ENCODE assay signal across 8 cellular contexts in the genomic region with DNA sequence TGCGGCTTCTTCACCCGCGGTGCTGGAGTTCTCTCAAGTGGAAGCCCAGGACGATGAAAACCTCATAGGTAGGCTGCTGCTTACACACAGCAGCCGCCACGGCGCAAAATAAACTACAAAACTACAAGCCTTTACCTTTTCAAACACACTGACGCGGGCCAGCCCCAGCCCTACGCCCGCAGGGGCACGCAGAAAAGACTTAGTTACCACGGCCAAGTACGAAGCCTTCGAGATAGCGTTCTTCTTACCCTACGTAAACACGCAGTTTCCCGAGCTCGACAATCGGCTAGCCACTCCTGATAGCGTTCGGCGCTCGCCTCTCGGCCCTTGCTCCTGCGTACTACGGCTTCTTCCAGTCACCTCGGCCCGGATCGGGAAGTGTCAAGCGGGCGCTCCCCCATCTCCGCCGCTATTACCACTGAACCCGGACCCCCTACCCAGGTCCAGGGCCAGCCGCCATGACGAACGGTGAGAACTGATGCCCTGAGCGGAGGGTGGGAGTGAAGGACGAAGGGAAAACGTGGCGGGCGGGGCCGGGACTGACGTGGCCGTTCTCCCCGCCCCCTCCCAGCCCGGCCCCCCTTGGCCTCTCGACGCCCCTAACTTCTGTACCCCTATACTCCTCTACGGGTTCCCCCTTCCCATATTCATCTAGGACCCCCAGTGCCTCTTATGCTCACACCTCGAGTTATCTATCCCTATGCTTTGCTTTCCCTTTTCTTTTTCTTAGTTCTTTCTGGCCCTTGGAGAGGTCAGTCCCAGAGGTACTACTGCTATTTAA. TPM values are rescaled to one million over a fixed set of nuclear protein-coding genes. Genes with fewer than 3 reads are reported as not detected.
DNase-seq lines count a peak whose midpoint lies in the region; ATAC-seq, FAIRE-seq and TF ChIP-seq lines count a peak whose summit lies in the region.

A gene (plus strand): TSS at position 350 of the 781 bp plus-strand sequence. CDS start 109 bp downstream, at position 459.

- intact Hi-C loops in transverse colon (cut with DNase I; ENCODE audit: low total_unique reads), result no loop called here

- no CpG with 5 or more reads among the region's 53 CpGs for WGBS in trophoblast cell (ENCODE audit: extremely low coverage, insufficient coverage, insufficient read length)
- WGBS in transverse colon (ENCODE audit: low coverage in 1 of 2), 2 donors, result 1% methylated on average over 53 of the region's 53 CpGs; no CpG with 5 or more reads in 1 of the 2 donors

- peak within 1 kb of the TSS; percentile 86 for H3K4me2 ChIP-seq in trophoblast cell (ENCODE audit: low read length)

- peak within 1 kb of the TSS; percentile 92 for H3K4me3 Mint-ChIP-seq in activated naive CD8-positive, alpha-beta T cell treated with anti-CD3 and anti-CD28 coated beads, Interleukin-2, amount 50 U/mL, for 24 hours

- H2BK120ac ChIP-seq in trophoblast cell (ENCODE audit: insufficient read depth, low read length, poor library complexity), result peak within 1 kb of the TSS; percentile 59

- peak within 1 kb of the TSS; percentile 88 for H3K18ac ChIP-seq in trophoblast cell (ENCODE audit: low read length)

- H3K9me3 Mint-ChIP-seq in activated naive CD8-positive, alpha-beta T cell treated with anti-CD3 and anti-CD28 coated beads, Interleukin-2, amount 50 U/mL, for 24 hours, result no peaks in the 10 kb centered on the region

- no peak within 1 kb of the TSS for H2AK5ac ChIP-seq in trophoblast cell (ENCODE audit: low read length)

- peaks cover 5% of the 10 kb centered on the region for H3K79me2 ChIP-seq in trophoblast cell (ENCODE audit: control insufficient read depth, insufficient read depth, low read length, poor library complexity)

- H3K4me1 ChIP-seq in cardiac muscle cell (ENCODE audit: low read depth) (peaks cover 7% of the 10 kb centered on the region), trophoblast cell (ENCODE audit: control insufficient read depth in 1 of 2, insufficient read depth in 2 of 2, low read length in 2 of 2) (peaks cover 3 to 4% of the 10 kb centered on the region in 2 experiments), transverse colon (peaks cover 13 to 51% (median 18%) of the 10 kb centered on the region in 4 donors)

- peak; percentile 77 for TF ChIP-seq POLR2A in GM12891 (IDR thresholded peaks at IDR 0.05; ENCODE audit: low read depth, low read length)
- TF ChIP-seq POLR2A in transverse colon (IDR thresholded peaks at IDR 0.05), result peak; percentile 86

- H3K23ac ChIP-seq in trophoblast cell (ENCODE audit: low read length), result no peak within 1 kb of the TSS

- H3K36me3 Mint-ChIP-seq in activated naive CD8-positive, alpha-beta T cell treated with anti-CD3 and anti-CD28 coated beads, Interleukin-2, amount 50 U/mL, for 24 hours (ENCODE audit: low read depth), result peaks cover 22% of the 10 kb centered on the region

- H3K14ac ChIP-seq in trophoblast cell (ENCODE audit: low read length), result peak within 1 kb of the TSS; percentile 78

- no peaks in the 10 kb centered on the region for H3K9me3 ChIP-seq in cardiac muscle cell (ENCODE audit: low read depth)
- H3K9me3 ChIP-seq in trophoblast cell (ENCODE audit: insufficient read depth, low read depth, low read length), result no peaks in the 10 kb centered on the region
- no peaks in the 10 kb centered on the region for H3K9me3 ChIP-seq in transverse colon

- peak; percentile 93 for ATAC-seq in HG02798 (IDR thresholded peaks at IDR 0.05; ENCODE audit: poor library complexity, unreplicated experiment)
- peak; percentile 93 for ATAC-seq in activated naive CD8-positive, alpha-beta T cell treated with anti-CD3 and anti-CD28 coated beads, Interleukin-2, amount 50 U/mL, for 24 hours

- H3K4me3 ChIP-seq in cardiac muscle cell (peak within 1 kb of the TSS; percentile 71), trophoblast cell (ENCODE audit: low read depth, low read length) (peak within 1 kb of the TSS; percentile 98), transverse colon (peak within 1 kb of the TSS; percentile 60 to 91 (median 69))

- TF ChIP-seq EP300 in transverse colon (IDR thresholded peaks at IDR 0.05; ENCODE audit: low read depth), result peak; percentile 55

- peak; percentile 62 for DNase-seq in GM12891 (ENCODE audit: insufficient read length, low spot score)
- peak; percentile 81 for DNase-seq in NCI-H1436 (lab: John Stamatoyannopoulos, UW)
- peak; percentile 87 for DNase-seq in SW480 (ENCODE audit: low spot score)
- DNase-seq in activated naive CD8-positive, alpha-beta T cell treated with anti-CD3 and anti-CD28 coated beads, Interleukin-2, amount 50 U/mL, for 24 hours, result peak; percentile 85
- DNase-seq in cardiac muscle cell (ENCODE audit: low read depth in 1 of 2, low spot score in 1 of 2), result peak; percentile 95 to 97
- peak; percentile 98 to 99 for DNase-seq in trophoblast cell
- peak; percentile 94 for DNase-seq in transverse colon

- H2BK12ac ChIP-seq in trophoblast cell (ENCODE audit: low read length), result no peak within 1 kb of the TSS

- peak within 1 kb of the TSS; percentile 80 for H4K91ac ChIP-seq in trophoblast cell (ENCODE audit: low read depth, low read length)

- FAIRE-seq in GM12891 (lab: Jason Lieb, UNC), result peak; percentile 88

- peaks cover 7% of the 10 kb centered on the region for H3K79me1 ChIP-seq in trophoblast cell (ENCODE audit: low read length)

- H3K27me3 ChIP-seq in cardiac muscle cell, result no peaks in the 10 kb centered on the region
- H3K27me3 ChIP-seq in trophoblast cell (ENCODE audit: insufficient read depth, low read length), result no peaks in the 10 kb centered on the region
- no peaks in the 10 kb centered on the region for H3K27me3 ChIP-seq in transverse colon

- H3K9ac ChIP-seq in trophoblast cell (ENCODE audit: low read length), result peak within 1 kb of the TSS; percentile 93

- TF ChIP-seq CTCF in cardiac muscle cell (IDR thresholded peaks at IDR 0.05; ENCODE audit: low read depth, low read length) (no peak), transverse colon (IDR thresholded peaks at IDR 0.05) (peak in 1 of 5 experiments; percentile 15)

- peak within 1 kb of the TSS; percentile 78 for H4K8ac ChIP-seq in trophoblast cell (ENCODE audit: low read depth, low read length)

- peak within 1 kb of the TSS; percentile 65 for H4K12ac ChIP-seq in trophoblast cell (ENCODE audit: low read depth, low read length)

- peaks cover 12% of the 10 kb centered on the region for H3K36me3 ChIP-seq in cardiac muscle cell
- peaks cover 5 to 11% of the 10 kb centered on the region in 2 experiments for H3K36me3 ChIP-seq in trophoblast cell (ENCODE audit: control insufficient read depth in 1 of 2, insufficient read depth in 2 of 2, low read length in 2 of 2)
- H3K36me3 ChIP-seq in transverse colon, result peaks cover 0 to 17% (median 5%) of the 10 kb centered on the region in 4 donors

- peaks cover 29% of the 10 kb centered on the region for H3K4me1 Mint-ChIP-seq in activated naive CD8-positive, alpha-beta T cell treated with anti-CD3 and anti-CD28 coated beads, Interleukin-2, amount 50 U/mL, for 24 hours

- in situ Hi-C loops in transverse colon (cut with MboI; ENCODE audit: low pct_ligation_motif_present in 1 of 4, low pct_unique_long_range_greater_than_20kb in 1 of 4, low sequenced_read_pairs in 3 of 4), result no loop called here

- H3K27ac ChIP-seq in cardiac muscle cell (peak within 1 kb of the TSS; percentile 88), trophoblast cell (ENCODE audit: low read depth, low read length) (peak within 1 kb of the TSS; percentile 89), transverse colon (peak within 1 kb of the TSS; percentile 95 to 99 (median 95))

- no peaks in the 10 kb centered on the region for H3K27me3 Mint-ChIP-seq in activated naive CD8-positive, alpha-beta T cell treated with anti-CD3 and anti-CD28 coated beads, Interleukin-2, amount 50 U/mL, for 24 hours

- peak within 1 kb of the TSS; percentile 69 for H3K4ac ChIP-seq in trophoblast cell (ENCODE audit: low read depth, low read length)

- H2BK5ac ChIP-seq in trophoblast cell (ENCODE audit: low read depth, low read length, poor library complexity), result peak within 1 kb of the TSS; percentile 79

- peak within 1 kb of the TSS; percentile 82 for H2AFZ ChIP-seq in trophoblast cell (ENCODE audit: insufficient read depth, low read length, poor library complexity)

- peak within 1 kb of the TSS; percentile 91 for H3K27ac Mint-ChIP-seq in activated naive CD8-positive, alpha-beta T cell treated with anti-CD3 and anti-CD28 coated beads, Interleukin-2, amount 50 U/mL, for 24 hours

TF ChIP-seq in GM12891, 5 proteins besides CTCF, POLR2A, EP300 and RAD21:
- TF ChIP-seq SPI1 (IDR thresholded peaks at IDR 0.05; ENCODE audit: low read depth, low read length) (no peak), PAX5 (IDR thresholded peaks at IDR 0.05; ENCODE audit: insufficient read depth, low read length, severe bottlenecking) (peak; percentile 20), POU2F2 (IDR thresholded peaks at IDR 0.05; ENCODE audit: low read depth, low read length) (peak; percentile 76; the same call in 1 of the 2 replicates), TAF1 (IDR thresholded peaks at IDR 0.05; ENCODE audit: low read depth, low read length) (peak; percentile 65; the same call in 1 of the 2 replicates), POLR2AphosphoS5 (IDR thresholded peaks at IDR 0.05; ENCODE audit: low read depth, low read length) (peak; percentile 78)

RNA-seq across cellular contexts. Expression of the gene that starts here (rescaled TPM):
- 19.4 TPM for polyA plus RNA-seq in GM12891 (2012; ENCODE audit: low read depth, missing spikeins)
- 16.5 and 19.3 TPM in 2 replicates for total RNA-seq in cardiac muscle cell
- polyA plus RNA-seq in cardiac muscle cell, result 16.4 and 18.7 TPM in 2 replicates
- polyA plus RNA-seq in trophoblast cell (2013), result 25.1 and 27.2 TPM in 2 replicates
- total RNA-seq in transverse colon, result 10 to 100 TPM in 3 of 4 donors, 1 to 10 TPM in 1; 2.2 to 23.0 (median 18.8) TPM

Comparison
In these comparisons a context has a peak if more than half of its experiments do, and no peak if none do; other contexts are left out.
1. Peak in every context shown above with its lines: DNase-seq, ATAC-seq, H3K4me3 ChIP-seq and H3K27ac ChIP-seq.